Comparison of ENCODE assay signal across 8 cellular contexts in genomic region chr19:57746580-57747471, GRCh38. TPM values are rescaled to one million over a fixed set of nuclear protein-coding genes. Genes with fewer than 3 reads are reported as not detected.
DNase-seq lines count a peak whose midpoint lies in the region; ATAC-seq and TF ChIP-seq lines count a peak whose summit lies in the region.

TSS of gene ZNF776 (plus strand) at chr19:57746815. CDS start at chr19:57747059, 244 bp downstream.

- CTCF ChIA-PET in CD8-positive, alpha-beta T cell (lab: Charles Lee): no interaction called here
- CTCF ChIA-PET in activated CD4-positive, alpha-beta memory T cell treated with anti-CD3 and anti-CD28 coated beads, Interleukin-2, amount 10 ng/mL, durations not matched to agents 7 days and 5 days (lab: Charles Lee): interaction anchor here (0.7 to 1.1 kb wide), 3 partner anchors 8 to 23 kb away, joined by 3 read pairs; partner anchors contain the start of gene ZNF586

- peak within 1 kb of the TSS; percentile 98 for H3K27ac Mint-ChIP-seq in CD8-positive, alpha-beta T cell
- H3K27ac Mint-ChIP-seq in activated CD4-positive, alpha-beta memory T cell treated with anti-CD3 and anti-CD28 coated beads, Interleukin-2, amount 10 ng/mL, durations not matched to agents 7 days and 5 days: peak within 1 kb of the TSS; percentile 84

- peaks cover 37% of the 10 kb centered on the region for H3K9me3 Mint-ChIP-seq in CD8-positive, alpha-beta T cell
- H3K9me3 Mint-ChIP-seq in activated CD4-positive, alpha-beta memory T cell treated with anti-CD3 and anti-CD28 coated beads, Interleukin-2, amount 10 ng/mL, durations not matched to agents 7 days and 5 days: peaks cover 41% of the 10 kb centered on the region

- peak within 1 kb of the TSS; percentile 95 for H3K4me3 Mint-ChIP-seq in CD8-positive, alpha-beta T cell
- peak within 1 kb of the TSS; percentile 91 for H3K4me3 Mint-ChIP-seq in activated CD4-positive, alpha-beta memory T cell treated with anti-CD3 and anti-CD28 coated beads, Interleukin-2, amount 10 ng/mL, durations not matched to agents 7 days and 5 days

- WGBS in lung, 2 donors: 2 to 3% methylated on average over 43 to 51 of the region's 51 CpGs

- peaks cover 41% of the 10 kb centered on the region for H3K4me1 Mint-ChIP-seq in CD8-positive, alpha-beta T cell (ENCODE audit: low read depth)
- H3K4me1 Mint-ChIP-seq in activated CD4-positive, alpha-beta memory T cell treated with anti-CD3 and anti-CD28 coated beads, Interleukin-2, amount 10 ng/mL, durations not matched to agents 7 days and 5 days: peaks cover 23% of the 10 kb centered on the region

- intact Hi-C loops in CD8-positive, alpha-beta T cell (cut with DNase I, micrococcal nuclease): loop anchor here (1.0 to 10.0 kb wide), 11 partner anchors 20 to 358 kb away; partner anchors contain the start of genes ZNF551 (in 2 of the 2), ZNF552 (in 2 of the 2), ZNF586 (in 2 of the 2) and ZNF671 (in 2 of the 2)

- peak; percentile 96 for ATAC-seq in CD8-positive, alpha-beta T cell
- ATAC-seq in GM19452 (IDR thresholded peaks at IDR 0.05; ENCODE audit: unreplicated experiment): peak; percentile 92
- ATAC-seq in HG03575 (IDR thresholded peaks at IDR 0.05; ENCODE audit: extremely low read depth, insufficient number of reproducible peaks, low FRiP score, unreplicated experiment): peak; percentile 89
- ATAC-seq in lung (ENCODE audit: insufficient read depth, low FRiP score): peak; percentile 93

- no peaks in the 10 kb centered on the region for H3K27me3 ChIP-seq in CD8-positive, alpha-beta T cell (ENCODE audit: insufficient read depth, low read length)
- no peaks in the 10 kb centered on the region for H3K27me3 ChIP-seq in lung (ENCODE audit: control insufficient read depth, insufficient read depth)

- H3K4me1 ChIP-seq in CD8-positive, alpha-beta T cell (ENCODE audit: insufficient read depth, low read length): peaks cover 16% of the 10 kb centered on the region
- H3K4me1 ChIP-seq in lung (ENCODE audit: control insufficient read depth in 2 of 2, insufficient read depth in 2 of 2, low read length in 2 of 2): peaks cover 5 to 19% of the 10 kb centered on the region in 2 donors

- H3K36me3 Mint-ChIP-seq in CD8-positive, alpha-beta T cell: peaks cover 46% of the 10 kb centered on the region
- H3K36me3 Mint-ChIP-seq in activated CD4-positive, alpha-beta memory T cell treated with anti-CD3 and anti-CD28 coated beads, Interleukin-2, amount 10 ng/mL, durations not matched to agents 7 days and 5 days (ENCODE audit: low read depth): peaks cover 50% of the 10 kb centered on the region

- POLR2A ChIA-PET in CD8-positive, alpha-beta T cell (lab: Charles Lee): interaction anchor here (0.7 to 2.4 kb wide), 4 partner anchors 19 to 444 kb away, joined by 3 to 13 read pairs (median 4); partner anchors contain the start of genes ZNF586 and ZNF671
- POLR2A ChIA-PET in activated CD4-positive, alpha-beta memory T cell treated with anti-CD3 and anti-CD28 coated beads, Interleukin-2, amount 10 ng/mL, durations not matched to agents 7 days and 5 days (lab: Charles Lee): interaction anchor here (0.6 to 3.0 kb wide), 10 partner anchors 20 to 261 kb away, joined by 3 to 15 read pairs (median 6); partner anchors contain the start of genes ZNF417, ZNF551, ZNF552 and ZNF586

- no peaks in the 10 kb centered on the region for H3K27me3 Mint-ChIP-seq in CD8-positive, alpha-beta T cell (ENCODE audit: low read depth)
- H3K27me3 Mint-ChIP-seq in activated CD4-positive, alpha-beta memory T cell treated with anti-CD3 and anti-CD28 coated beads, Interleukin-2, amount 10 ng/mL, durations not matched to agents 7 days and 5 days: no peaks in the 10 kb centered on the region

- DNase-seq in CD8-positive, alpha-beta T cell: peak; percentile 63 to 85 (median 76)
- DNase-seq in NCI-H82 (lab: John Stamatoyannopoulos, UW) (peak; percentile 96), lung (ENCODE audit: low spot score) (peak; percentile 88)
- peak; percentile 87 for DNase-seq in activated CD4-positive, alpha-beta memory T cell treated with anti-CD3 and anti-CD28 coated beads, Interleukin-2, amount 10 ng/mL, durations not matched to agents 7 days and 5 days
- peak; percentile 63 for DNase-seq in effector CD8-positive, alpha-beta T cell (lab: John Stamatoyannopoulos, UW)
- peak; percentile 61 to 82 (median 74) for DNase-seq in stimulated activated CD4-positive, alpha-beta T cell treated with anti-CD3 and anti-CD28 coated beads, TNF-alpha, amount 100 ng/mL, for 24 hours (ENCODE audit: low read depth in 3 of 3)

- H3K36me3 ChIP-seq in CD8-positive, alpha-beta T cell (ENCODE audit: insufficient read depth, low read length): peaks cover 26% of the 10 kb centered on the region
- peaks cover 13 to 25% of the 10 kb centered on the region in 2 donors for H3K36me3 ChIP-seq in lung (ENCODE audit: control insufficient read depth in 2 of 2, insufficient read depth in 2 of 2, low read length in 2 of 2)

- peak within 1 kb of the TSS; percentile 71 for H3K27ac ChIP-seq in CD8-positive, alpha-beta T cell (ENCODE audit: low read depth, low read length)
- peak within 1 kb of the TSS; percentile 78 to 94 for H3K27ac ChIP-seq in lung (ENCODE audit: low read depth in 1 of 2, low read length in 1 of 2)

- H3K4me3 ChIP-seq in CD8-positive, alpha-beta T cell (ENCODE audit: low read depth, low read length): peak within 1 kb of the TSS; percentile 75
- peak within 1 kb of the TSS; percentile 97 for H3K4me3 ChIP-seq in lung

- H3K9me3 ChIP-seq in CD8-positive, alpha-beta T cell (ENCODE audit: low read length): peaks cover 31% of the 10 kb centered on the region
- H3K9me3 ChIP-seq in lung (ENCODE audit: control insufficient read depth in 2 of 2, insufficient read depth in 1 of 2, low read length in 1 of 2): peaks cover 0 to 24% of the 10 kb centered on the region in 2 donors

- TF ChIP-seq CTCF in CD8-positive, alpha-beta T cell (IDR thresholded peaks at IDR 0.05): no peak
- no peak for TF ChIP-seq CTCF in lung (IDR thresholded peaks at IDR 0.05; ENCODE audit: control extremely low read depth, extremely low read depth)

RNA-seq across cellular contexts. Expression of gene ZNF776, which starts in this region (rescaled TPM):
- total RNA-seq in CD8-positive, alpha-beta T cell: 10 to 100 TPM; 22.3 to 32.3 TPM
- 10 to 100 TPM; 14.9 to 15.1 TPM for total RNA-seq in activated CD4-positive, alpha-beta memory T cell treated with anti-CD3 and anti-CD28 coated beads, Interleukin-2, amount 10 ng/mL, durations not matched to agents 7 days and 5 days
- total RNA-seq in lung: 10 to 100 TPM; 13.9 to 33.8 TPM
- polyA plus RNA-seq in lung: 1 to 10 TPM; 2.9 to 5.6 TPM

Comparison
In these comparisons a context has a peak if more than half of its experiments do, and no peak if none do; other contexts are left out.
1. Peak in every context shown above with its lines: DNase-seq, ATAC-seq, H3K4me3 ChIP-seq and H3K27ac ChIP-seq.